In the genomic region with DNA sequence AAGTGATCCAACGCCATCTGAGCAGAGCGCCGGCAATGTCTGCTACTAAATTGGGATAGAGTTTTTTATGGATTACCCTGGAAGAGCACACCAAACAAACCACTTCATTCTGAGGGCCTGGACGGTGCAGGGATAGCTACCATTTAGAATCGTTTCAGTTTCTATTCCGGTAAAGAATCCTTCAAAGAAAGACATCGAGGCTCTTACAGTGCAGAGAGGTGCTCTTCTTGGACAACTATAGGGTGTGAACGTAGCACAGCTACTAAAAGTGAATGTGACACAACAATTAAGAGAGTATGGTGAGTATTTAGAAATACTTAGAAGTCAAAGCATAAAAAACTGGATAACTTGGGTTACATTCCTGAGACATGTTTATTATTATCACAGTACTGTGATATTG, we compare ENCODE assay signal across 18 cellular contexts. TPM values are rescaled to one million over a fixed set of nuclear protein-coding genes. Genes with fewer than 3 reads are reported as not detected.
A peak's percentile ranks its signal among the peaks of the same experiment; 100 is the strongest.
DNase-seq lines count a peak whose midpoint lies in the region; ATAC-seq, FAIRE-seq and TF ChIP-seq lines count a peak whose summit lies in the region.
"Had no signal": no experiment of that assay in that cellular context is flagged by ENCODE, and none has a peak within 500 bp of the region (broad histone marks: within the 10 kb centered on the region; RNA-seq: fewer than 3 reads in every experiment).

No MANE protein-coding gene starts in this region.

- H3K4me2 ChIP-seq in endothelial cell of umbilical vein (ENCODE audit: insufficient read depth, low read length): peak overlapping the region; percentile 46
- peak overlapping the region; percentile 37 for H3K4me2 ChIP-seq in smooth muscle cell

- ATAC-seq in GM21526 (IDR thresholded peaks at IDR 0.05; ENCODE audit: low FRiP score, unreplicated experiment) (no peak), HG03045 (IDR thresholded peaks at IDR 0.05; ENCODE audit: unreplicated experiment) (no peak), HG03196 (IDR thresholded peaks at IDR 0.05; ENCODE audit: unreplicated experiment) (no peak)
- ATAC-seq: foreskin keratinocyte had no signal

- no peak overlapping the region for H3K4me3 ChIP-seq in endothelial cell of umbilical vein (replicated peaks in 1 of 3; ENCODE audit: insufficient read depth in 1 of 3, low read depth in 1 of 3, low read length in 3 of 3)
- H3K4me3 ChIP-seq in smooth muscle cell: no peak overlapping the region

- no peaks in the 10 kb centered on the region for H3K9me3 Mint-ChIP-seq in activated naive CD4-positive, alpha-beta T cell treated with anti-CD3 and anti-CD28 coated beads, Interleukin-2, amount 50 U/mL, for 24 hours
- H3K9me3 Mint-ChIP-seq: memory B cell had no signal

- intact Hi-C loops in endothelial cell of umbilical vein (cut with micrococcal nuclease): loop anchor here (1.0 to 10.0 kb wide), 8 partner anchors 16 to 248 kb away; a partner anchor contains a TSS

- H2AFZ ChIP-seq in endothelial cell of umbilical vein (ENCODE audit: low read depth, low read length) (no peak overlapping the region), smooth muscle cell (ENCODE audit: low read depth) (no peak overlapping the region)

- H4K20me1 ChIP-seq in endothelial cell of umbilical vein (replicated peaks; ENCODE audit: control insufficient read depth, extremely low read depth, insufficient read depth, low read length) (no peaks in the 10 kb centered on the region), smooth muscle cell (ENCODE audit: low read depth) (no peaks in the 10 kb centered on the region)

- no peak for TF ChIP-seq POLR2A in endothelial cell of umbilical vein (IDR thresholded peaks at IDR 0.05; ENCODE audit: low read depth, low read length)

- CTCF ChIA-PET in RWPE1 (lab: Yijun Ruan, JAX) (interaction anchor here (0.6 kb wide), 1 partner anchor 130 kb away, joined by 3 read pairs; no protein-coding TSS in a partner anchor), endothelial cell of umbilical vein (lab: Charles Lee) (interaction anchor here (0.7 kb wide), 1 partner anchor 133 kb away, joined by 3 read pairs; no protein-coding TSS in a partner anchor)

- H3K4me1 ChIP-seq in endothelial cell of umbilical vein (ENCODE audit: control insufficient read depth, extremely low read depth, insufficient read depth, low read length) (peaks cover 54% of the 10 kb centered on the region), smooth muscle cell (ENCODE audit: low read depth) (peaks cover 17% of the 10 kb centered on the region)

- peaks cover 3% of the 10 kb centered on the region for H3K36me3 Mint-ChIP-seq in activated naive CD4-positive, alpha-beta T cell treated with anti-CD3 and anti-CD28 coated beads, Interleukin-2, amount 50 U/mL, for 24 hours
- H3K36me3 Mint-ChIP-seq: brain had no signal

- WGBS in smooth muscle cell (ENCODE audit: low lambda C conversion rate): 93% methylated on average over 8 of the region's 8 CpGs

- no peak overlapping the region for H3K27ac Mint-ChIP-seq in activated naive CD4-positive, alpha-beta T cell treated with anti-CD3 and anti-CD28 coated beads, Interleukin-2, amount 50 U/mL, for 24 hours
- H3K27ac Mint-ChIP-seq: brain, memory B cell had no signal

- peaks cover 5% of the 10 kb centered on the region for H3K79me2 ChIP-seq in endothelial cell of umbilical vein (ENCODE audit: control insufficient read depth, insufficient read depth, low read length)
- H3K79me2 ChIP-seq in smooth muscle cell (ENCODE audit: low read depth): no peaks in the 10 kb centered on the region

- no TSS peak for BruUV-seq in endothelial cell of umbilical vein (replicated peaks; lab: Mats Ljungman, UMichigan)

- TF ChIP-seq CTCF in RWPE1 (conservative IDR thresholded peaks at IDR 0.05; ENCODE audit: low read depth) (no peak), endothelial cell of umbilical vein (IDR thresholded peaks at IDR 0.05; ENCODE audit: extremely low read depth in 1 of 2, insufficient read depth in 1 of 2, low read depth in 1 of 2, low read length in 2 of 2) (no peak), smooth muscle cell (IDR thresholded peaks at IDR 0.05; ENCODE audit: borderline replicate concordance, insufficient read depth, poor library complexity, severe bottlenecking) (no peak)

- H3K9me1 ChIP-seq in endothelial cell of umbilical vein (replicated peaks; ENCODE audit: control insufficient read depth, extremely low read depth, insufficient read depth, low read length): no peaks in the 10 kb centered on the region

- no peaks in the 10 kb centered on the region for H3K36me3 ChIP-seq in endothelial cell of umbilical vein (ENCODE audit: control insufficient read depth in 2 of 2, extremely low read depth in 1 of 2, insufficient read depth in 2 of 2, low read length in 2 of 2)
- no peaks in the 10 kb centered on the region for H3K36me3 ChIP-seq in smooth muscle cell (ENCODE audit: low read depth)

- POLR2A ChIA-PET in RWPE1 (lab: Yijun Ruan, JAX; ENCODE audit: low non-redundant PET): no interaction called here
- POLR2A ChIA-PET in endothelial cell of umbilical vein (lab: Charles Lee): no interaction called here

- FAIRE-seq in endothelial cell of umbilical vein (lab: Jason Lieb, UNC): no peak

- H3K4me1 Mint-ChIP-seq in activated naive CD4-positive, alpha-beta T cell treated with anti-CD3 and anti-CD28 coated beads, Interleukin-2, amount 50 U/mL, for 24 hours: peaks cover 80% of the 10 kb centered on the region
- H3K4me1 Mint-ChIP-seq: brain had no signal

- peak overlapping the region; percentile 49 for H3K4me3 Mint-ChIP-seq in activated naive CD4-positive, alpha-beta T cell treated with anti-CD3 and anti-CD28 coated beads, Interleukin-2, amount 50 U/mL, for 24 hours
- H3K4me3 Mint-ChIP-seq: brain, memory B cell had no signal

- no peaks in the 10 kb centered on the region for H3K9me3 ChIP-seq in endothelial cell of umbilical vein (replicated peaks; ENCODE audit: control insufficient read depth, insufficient read depth, low read length)
- H3K9me3 ChIP-seq in smooth muscle cell (replicated peaks; ENCODE audit: low read depth): no peaks in the 10 kb centered on the region

- no peaks in the 10 kb centered on the region for H3K27me3 Mint-ChIP-seq in activated naive CD4-positive, alpha-beta T cell treated with anti-CD3 and anti-CD28 coated beads, Interleukin-2, amount 50 U/mL, for 24 hours
- H3K27me3 Mint-ChIP-seq: brain had no signal

- no peaks in the 10 kb centered on the region for H3K27me3 ChIP-seq in endothelial cell of umbilical vein (ENCODE audit: control insufficient read depth in 2 of 2, insufficient read depth in 2 of 2, low read length in 2 of 2)
- no peaks in the 10 kb centered on the region for H3K27me3 ChIP-seq in smooth muscle cell (ENCODE audit: low read depth)
- H3K27me3 ChIP-seq: foreskin keratinocyte had no signal

- no peak overlapping the region for H3K9ac ChIP-seq in endothelial cell of umbilical vein (replicated peaks; ENCODE audit: extremely low read depth, insufficient read depth, low read length)
- no peak overlapping the region for H3K9ac ChIP-seq in smooth muscle cell (ENCODE audit: low read depth)

- H3K27ac ChIP-seq in RWPE1 (peak overlapping the region; percentile 76; the same call in 1 of the 2 replicates), endothelial cell of umbilical vein (ENCODE audit: insufficient read depth, low read depth, low read length) (peak overlapping the region; percentile 97), smooth muscle cell (ENCODE audit: low read depth) (peak overlapping the region; percentile 91)
- H3K27ac ChIP-seq: foreskin keratinocyte had no signal

- DNase-seq in activated naive CD4-positive, alpha-beta T cell treated with anti-CD3 and anti-CD28 coated beads, Interleukin-2, amount 50 U/mL, for 16 hours: no peak
- DNase-seq in RWPE1 (ENCODE audit: low spot score) (no peak), endothelial cell of umbilical vein (ENCODE audit: low read depth, low spot score) (no peak), smooth muscle cell (lab: John Stamatoyannopoulos, UW; ENCODE audit: unreplicated experiment) (no peak)
- DNase-seq: activated CD4-positive, CD25-positive, alpha-beta regulatory T cell treated with anti-CD3 and anti-CD28 coated beads, Interleukin-2, amount 50 U/mL, for 72 hours; activated effector memory CD4-positive, alpha-beta T cell treated with anti-CD3 and anti-CD28 coated beads, Interleukin-2, amount 50 U/mL, for 16 hours; DMS79; NCI-H187 treated with DMSO at 0.1 percent for 48 hours; NCI-H526 treated with DMSO at 0.1 percent for 48 hours; nucleus accumbens; stimulated activated naive CD4-positive, alpha-beta T cell treated with Interleukin-2 at 50 U/mL for 16 hours had no signal

- dilution Hi-C loops in endothelial cell of umbilical vein (cut with MboI; ENCODE audit: extremely low pct_ligation_motif_present, low sequenced_read_pairs): no loop called here

- peaks cover 8% of the 10 kb centered on the region for H3F3A ChIP-seq in smooth muscle cell (ENCODE audit: low read depth)

TF ChIP-seq in endothelial cell of umbilical vein, 7 proteins besides CTCF, POLR2A, EP300 and RAD21:
- TF ChIP-seq GATA2 (IDR thresholded peaks at IDR 0.05; ENCODE audit: insufficient read depth, insufficient read length, low read depth, low read length) (no peak), EZH2 (IDR thresholded peaks at IDR 0.05; ENCODE audit: borderline replicate concordance, low read depth, low read length, severe bottlenecking) (no peak), POLR2AphosphoS5 (IDR thresholded peaks at IDR 0.05; ENCODE audit: insufficient read depth, low read depth, low read length) (no peak), FOS (IDR thresholded peaks at IDR 0.05; ENCODE audit: borderline replicate concordance, insufficient read depth, low read length) (no peak), MYC (IDR thresholded peaks at IDR 0.05; ENCODE audit: low read depth, low read length) (no peak), JUN (IDR thresholded peaks at IDR 0.05; ENCODE audit: borderline replicate concordance, insufficient read depth, insufficient read length, low read depth) (no peak)
- TF ChIP-seq, protein P1, sequence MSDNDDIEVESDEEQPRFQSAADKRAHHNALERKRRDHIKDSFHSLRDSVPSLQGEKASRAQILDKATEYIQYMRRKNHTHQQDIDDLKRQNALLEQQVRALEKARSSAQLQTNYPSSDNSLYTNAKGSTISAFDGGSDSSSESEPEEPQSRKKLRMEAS (IDR thresholded peaks at IDR 0.05; ENCODE audit: insufficient read depth, insufficient read length): no peak

RNA-seq across cellular contexts. Expression of a gene that starts 16.1 kb away (rescaled TPM):
- total RNA-seq in endothelial cell of umbilical vein: 4.0 and 5.0 TPM in 2 replicates
- 2.1 and 3.4 TPM in 2 replicates for polyA plus RNA-seq in endothelial cell of umbilical vein
- polyA plus RNA-seq in endothelial cell of umbilical vein (2011; cell fraction: cytosol; rRNA removed): 3.6 and 4.1 TPM in 2 replicates
- 3.2 and 3.3 TPM in 2 replicates for polyA plus RNA-seq in endothelial cell of umbilical vein (2011; cell fraction: nucleus; rRNA removed)
- 2.7 and 4.9 TPM in 2 replicates for polyA plus RNA-seq in endothelial cell of umbilical vein (2012)
- polyA minus RNA-seq in endothelial cell of umbilical vein: 4.5 and 4.7 TPM in 2 replicates
- 0.61 TPM for polyA minus RNA-seq in endothelial cell of umbilical vein (2011; cell fraction: cytosol; rRNA and poly(A)+ RNA removed)
- polyA minus RNA-seq in endothelial cell of umbilical vein (2011; cell fraction: nucleus; rRNA and poly(A)+ RNA removed): 3.6 and 5.6 TPM in 2 replicates
- 1.5 and 2.1 TPM in 2 replicates for total RNA-seq in smooth muscle cell
- 6.4 and 7.2 TPM in 2 replicates for polyA plus RNA-seq in smooth muscle cell
